15 cellular contexts compared by ENCODE assay signal in the genomic region with DNA sequence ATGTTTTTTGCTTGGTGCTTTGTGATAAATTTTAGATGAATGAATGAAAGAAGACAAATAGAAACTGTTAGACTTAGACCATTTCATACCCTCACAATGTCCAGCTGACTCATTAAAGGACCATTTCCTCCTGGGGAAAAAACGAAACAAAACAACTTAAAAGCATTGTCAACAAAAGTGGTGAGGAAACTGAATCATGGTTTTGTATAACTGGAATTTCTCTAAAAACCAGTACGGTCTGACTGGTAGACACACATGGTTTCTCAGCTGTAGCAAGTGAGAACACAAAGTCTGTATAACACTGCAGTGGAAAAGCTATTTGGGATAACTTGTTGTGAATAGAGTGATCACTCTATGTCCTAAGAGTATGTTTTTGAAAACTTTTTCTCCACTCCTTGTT. TPM values are rescaled to one million over a fixed set of nuclear protein-coding genes. Genes with fewer than 3 reads are reported as not detected.
DNase-seq lines count a peak whose midpoint lies in the region; ATAC-seq and TF ChIP-seq lines count a peak whose summit lies in the region.
"Had no signal": no experiment of that assay in that cellular context is flagged by ENCODE, and none has a peak within 500 bp of the region (broad histone marks: within the 10 kb centered on the region; RNA-seq: fewer than 3 reads in every experiment).

No MANE protein-coding gene starts in this region.

- no peak overlapping the region for H3K27ac ChIP-seq in upper lobe of right lung

- no peak for ATAC-seq in GM21360 (IDR thresholded peaks at IDR 0.05; ENCODE audit: unreplicated experiment)
- no peak for ATAC-seq in HG02763 (IDR thresholded peaks at IDR 0.05; ENCODE audit: unreplicated experiment)
- ATAC-seq in upper lobe of right lung = no peak

- H3K4me3 ChIP-seq in cardiac fibroblast (replicated peaks in 1 of 2; ENCODE audit: low read depth in 2 of 2, low read length in 2 of 2) (no peak overlapping the region), upper lobe of right lung (no peak overlapping the region)
- H3K4me3 ChIP-seq: stomach had no signal

- no peaks in the 10 kb centered on the region for H3K36me3 ChIP-seq in upper lobe of right lung
- H3K36me3 ChIP-seq: stomach had no signal

- TF ChIP-seq CTCF in AG09319 (IDR thresholded peaks at IDR 0.05; ENCODE audit: low read depth, low read length) = no peak
- TF ChIP-seq CTCF in cardiac fibroblast (IDR thresholded peaks at IDR 0.05; ENCODE audit: low read depth, low read length) = no peak
- no peak for TF ChIP-seq CTCF in upper lobe of right lung (IDR thresholded peaks at IDR 0.05)

- peaks cover 6% of the 10 kb centered on the region for H3K27me3 ChIP-seq in upper lobe of right lung

- H3K9me3 ChIP-seq in upper lobe of right lung = no peaks in the 10 kb centered on the region
- H3K9me3 ChIP-seq: stomach had no signal

- intact Hi-C loops in upper lobe of right lung (cut with DNase I) = no loop called here

- H3K4me1 ChIP-seq in upper lobe of right lung = peaks cover 5% of the 10 kb centered on the region

- DNase-seq in AG09319 (ENCODE audit: extremely low read depth, low read depth) (peak; percentile 19), MV-4-11 (lab: John Stamatoyannopoulos, UW) (peak; percentile 26), cardiac fibroblast (ENCODE audit: low read depth in 2 of 2) (peak; percentile 70 to 93), kidney glomerular epithelial cell (lab: John Stamatoyannopoulos, UW) (peak; percentile 76), NCI-H2107 treated with DMSO at 0.1 percent for 48 hours (lab: John Stamatoyannopoulos, UW; ENCODE audit: unreplicated experiment) (no peak), upper lobe of right lung (no peak)
- DNase-seq: activated CD4-positive, alpha-beta T cell treated with anti-CD3 and anti-CD28 coated beads, Interleukin-2, amount 10 ng/mL, durations not matched to agents 7 days and 5 days; activated effector memory CD4-positive, alpha-beta T cell treated with Interleukin-2 at 50 U/mL for 16 hours; CD4-positive, alpha-beta memory T cell; cerebellar nuclear complex; NCI-H187 treated with DMSO at 0.1 percent for 48 hours; stimulated activated CD4-positive, alpha-beta T cell treated with anti-CD3 and anti-CD28 coated beads, Interleukin-4, amount 100 ng/mL, for 4 hours; stomach had no signal

RNA-seq across cellular contexts. Expression of a gene that starts 5.3 kb away (rescaled TPM):
- total RNA-seq in upper lobe of right lung = 20.9 TPM

RNA-seq across cellular contexts. Expression of a gene that starts 39.3 kb away (rescaled TPM):
- total RNA-seq in upper lobe of right lung = 50.0 TPM

Comparison
In these comparisons a context has a peak if more than half of its experiments do, and no peak if none do; other contexts are left out.
1. DNase-seq: peak in AG09319 (single experiment), MV-4-11 (single experiment), cardiac fibroblast (2 of 2) and kidney glomerular epithelial cell (single experiment); none in NCI-H2107 treated with DMSO at 0.1 percent for 48 hours (single experiment) and upper lobe of right lung (single experiment).